Comparison of ENCODE assay signal across 23 cellular contexts in genomic region chr19:56692496-56692895, GRCh38. TPM values are rescaled to one million over a fixed set of nuclear protein-coding genes. Genes with fewer than 3 reads are reported as not detected.
DNase-seq lines count a peak whose midpoint lies in the region; ATAC-seq, FAIRE-seq and TF ChIP-seq lines count a peak whose summit lies in the region.
"Had no signal": no experiment of that assay in that cellular context is flagged by ENCODE, and none has a peak within 500 bp of the region (broad histone marks: within the 10 kb centered on the region; RNA-seq: fewer than 3 reads in every experiment).

No MANE protein-coding gene starts in this region.

- peak; percentile 62 for ATAC-seq in left ventricle myocardium superior
- ATAC-seq: activated T-cell treated with anti-CD3 and anti-CD28 coated beads, Interleukin-2, amount 50 U/mL, for 4 hours; stimulated activated memory B cell treated with anti-CD40 and anti-IgM and Interleukin-4, amounts not matched to agents 10 μg/mL and 1 μg/mL and 100 μg/mL, for 72 hours had no signal

- intact Hi-C loops in left ventricle myocardium superior (cut with micrococcal nuclease) = no loop called here
- intact Hi-C loops in cardiac septum (cut with DNase I) = no loop called here

- no peaks in the 10 kb centered on the region for H3F3A ChIP-seq in smooth muscle cell (ENCODE audit: low read depth)

- H3K79me2 ChIP-seq in smooth muscle cell (ENCODE audit: low read depth) = no peaks in the 10 kb centered on the region

- no peak overlapping the region for H3K9ac ChIP-seq in smooth muscle cell (ENCODE audit: low read depth)

- no peaks in the 10 kb centered on the region for H3K4me1 ChIP-seq in smooth muscle cell (ENCODE audit: low read depth)
- H3K4me1 ChIP-seq in suprapubic skin = no peaks in the 10 kb centered on the region

- TF ChIP-seq CTCF in smooth muscle cell (IDR thresholded peaks at IDR 0.05; ENCODE audit: borderline replicate concordance, insufficient read depth, poor library complexity, severe bottlenecking) = no peak
- TF ChIP-seq CTCF in suprapubic skin (IDR thresholded peaks at IDR 0.05) = no peak

- 38% methylated on average over 4 of the region's 4 CpGs for WGBS in smooth muscle cell (ENCODE audit: low lambda C conversion rate)
- WGBS in suprapubic skin = 63% methylated on average over 4 of the region's 4 CpGs

- TF ChIP-seq POLR2A in GM12891 (IDR thresholded peaks at IDR 0.05; ENCODE audit: low read depth, low read length) (no peak), suprapubic skin (IDR thresholded peaks at IDR 0.05) (no peak)

- no peak for FAIRE-seq in GM12891 (lab: Jason Lieb, UNC)
- FAIRE-seq: H54 had no signal

- H3K9me3 ChIP-seq in smooth muscle cell (replicated peaks; ENCODE audit: low read depth) = peaks cover 4% of the 10 kb centered on the region
- H3K9me3 ChIP-seq in suprapubic skin = no peaks in the 10 kb centered on the region

- DNase-seq in left ventricle myocardium superior = no peak
- DNase-seq in cardiac septum (ENCODE audit: low spot score) = no peak
- peak; percentile 72 for DNase-seq in midbrain (lab: John Stamatoyannopoulos, UW)
- no peak for DNase-seq in activated CD4-positive, alpha-beta T cell treated with anti-CD3 and anti-CD28 coated beads, Interleukin-2, amount 50 U/mL, for 1 hour
- no peak for DNase-seq in GM12891 (ENCODE audit: insufficient read length, low spot score)
- no peak for DNase-seq in smooth muscle cell (lab: John Stamatoyannopoulos, UW; ENCODE audit: unreplicated experiment)
- DNase-seq in suprapubic skin (ENCODE audit: low spot score in 2 of 2) = no peak
- DNase-seq: activated CD4-positive, alpha-beta memory T cell treated with anti-CD3 and anti-CD28 coated beads for 36 hours; activated T-cell treated with anti-CD3 and anti-CD28 coated beads, Interleukin-2, amount 50 U/mL, for 4 hours; CD4-positive, alpha-beta memory T cell; DND-41; immature natural killer cell; IMR-90; MM.1S; NCI-H1694; NCI-H446 treated with DMSO at 0.1 percent for 48 hours; retina; SIG-M5; stimulated activated CD4-positive, alpha-beta T cell treated with anti-CD3 and anti-CD28 coated beads, Interleukin-15, amount 100 ng/mL, for 24 hours had no signal

- H3K36me3 ChIP-seq in smooth muscle cell (ENCODE audit: low read depth) (no peaks in the 10 kb centered on the region), suprapubic skin (no peaks in the 10 kb centered on the region)

- H3K27me3 ChIP-seq in smooth muscle cell (ENCODE audit: low read depth) = no peaks in the 10 kb centered on the region
- no peaks in the 10 kb centered on the region for H3K27me3 ChIP-seq in suprapubic skin

- H2AFZ ChIP-seq in smooth muscle cell (ENCODE audit: low read depth) = no peak overlapping the region

- no peak overlapping the region for H3K4me2 ChIP-seq in smooth muscle cell

- H3K4me3 ChIP-seq in smooth muscle cell (no peak overlapping the region), suprapubic skin (no peak overlapping the region)

- no peak for TF ChIP-seq EP300 in suprapubic skin (IDR thresholded peaks at IDR 0.05)

- no peaks in the 10 kb centered on the region for H4K20me1 ChIP-seq in smooth muscle cell (ENCODE audit: low read depth)

- H3K27ac ChIP-seq in cingulate gyrus (ENCODE audit: low read depth, low read length) (peak overlapping the region; percentile 80), smooth muscle cell (ENCODE audit: low read depth) (no peak overlapping the region), suprapubic skin (no peak overlapping the region)
- H3K27ac ChIP-seq: VCaP had no signal

TF ChIP-seq in GM12891, 5 proteins besides CTCF, POLR2A, EP300 and RAD21:
- no peak for TF ChIP-seq PAX5 (IDR thresholded peaks at IDR 0.05; ENCODE audit: insufficient read depth, low read length, severe bottlenecking)
- no peak for TF ChIP-seq TAF1 (IDR thresholded peaks at IDR 0.05; ENCODE audit: low read depth, low read length)
- TF ChIP-seq POU2F2 (IDR thresholded peaks at IDR 0.05; ENCODE audit: low read depth, low read length) = no peak
- no peak for TF ChIP-seq POLR2AphosphoS5 (IDR thresholded peaks at IDR 0.05; ENCODE audit: low read depth, low read length)
- no peak for TF ChIP-seq SPI1 (IDR thresholded peaks at IDR 0.05; ENCODE audit: low read depth, low read length)

RNA-seq across cellular contexts. Expression of gene ZNF835, which starts 20.9 kb away (rescaled TPM):
- 6.3 TPM for total RNA-seq in left ventricle myocardium superior
- total RNA-seq in cardiac septum = 2.6 TPM
- not detected for polyA plus RNA-seq in GM12891 (2012; ENCODE audit: low read depth, missing spikeins)
- not detected in 2 replicates for total RNA-seq in smooth muscle cell
- polyA plus RNA-seq in smooth muscle cell = not detected in 2 replicates
- 1 to 10 TPM in 3 of 4 donors, under 1 TPM in 1; 0.34 to 2.0 (median 1.5) TPM for total RNA-seq in suprapubic skin
- total RNA-seq: IMR-90 had no signal
- polyA plus RNA-seq: IMR-90 had no signal

RNA-seq across cellular contexts. Expression of gene SMIM17, which starts 49.5 kb away (rescaled TPM):
- total RNA-seq in left ventricle myocardium superior (not detected), cardiac septum (not detected), smooth muscle cell (0.63 and 1.7 TPM in 2 replicates), suprapubic skin (1 to 10 TPM in 1 of 4 donors, not detected in 3; 1.8 TPM)
- 0.19 TPM for polyA plus RNA-seq in GM12891 (2012; ENCODE audit: low read depth, missing spikeins)
- 0.56 and 0.94 TPM in 2 replicates for polyA plus RNA-seq in smooth muscle cell
- total RNA-seq: activated CD4-positive, alpha-beta memory T cell treated with anti-CD3 and anti-CD28 coated beads for 36 hours; activated T-cell treated with anti-CD3 and anti-CD28 coated beads, Interleukin-2, amount 50 U/mL, for 4 hours; CD4-positive, alpha-beta memory T cell; IMR-90 had no signal
- polyA plus RNA-seq: CD4-positive, alpha-beta memory T cell; immature natural killer cell; IMR-90 had no signal
